Comparison of ENCODE assay signal across 29 cellular contexts in the genomic region with DNA sequence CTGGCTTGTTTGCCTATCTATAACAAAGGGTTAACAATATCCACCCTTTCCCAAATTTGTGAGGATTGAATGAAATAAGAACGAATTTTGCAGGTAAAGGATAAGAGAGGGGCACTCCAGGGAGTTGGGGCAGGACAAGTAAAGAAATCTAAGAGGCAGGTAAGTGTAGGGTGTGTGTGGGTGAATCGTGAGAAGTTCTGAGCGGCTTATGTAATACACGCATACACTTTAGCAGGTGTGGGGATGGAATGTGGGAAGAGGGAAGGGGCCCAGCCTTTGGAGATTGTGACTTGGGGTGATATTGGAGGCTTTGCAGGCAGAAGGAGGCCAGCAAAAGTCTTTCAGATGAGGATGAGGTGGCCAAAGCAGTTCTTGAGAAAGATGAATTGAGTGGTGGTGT.
DNase-seq lines count a peak whose midpoint lies in the region; ATAC-seq, FAIRE-seq and TF ChIP-seq lines count a peak whose summit lies in the region.
"Had no signal": no experiment of that assay in that cellular context is flagged by ENCODE, and none has a peak within 500 bp of the region (broad histone marks: within the 10 kb centered on the region; RNA-seq: fewer than 3 reads in every experiment).

No MANE protein-coding gene starts in this region.

- H3K27ac Mint-ChIP-seq in T-helper 17 cell (no peak overlapping the region), immature natural killer cell (no peak overlapping the region), nephron progenitor cell (no peak overlapping the region)
- H3K27ac Mint-ChIP-seq: CD14-positive monocyte; CD4-positive, alpha-beta memory T cell; CD8-positive, alpha-beta memory T cell had no signal

- H3K36me3 Mint-ChIP-seq in T-helper 17 cell (ENCODE audit: low read depth) (no peaks in the 10 kb centered on the region), immature natural killer cell (no peaks in the 10 kb centered on the region), nephron progenitor cell (ENCODE audit: low read depth) (no peaks in the 10 kb centered on the region)
- H3K36me3 Mint-ChIP-seq: CD14-positive monocyte; CD4-positive, alpha-beta memory T cell; CD4-positive, CD25-positive, alpha-beta regulatory T cell; CD8-positive, alpha-beta memory T cell had no signal

- peaks cover 0 to 5% (median 0%) of the 10 kb centered on the region in 4 experiments; a peak in 2 of 7 replicates for H3K4me1 ChIP-seq in H1 (replicated peaks in 1 of 4; ENCODE audit: control insufficient read depth in 3 of 4, insufficient read depth in 4 of 4, low read length in 3 of 4)
- no peaks in the 10 kb centered on the region for H3K4me1 ChIP-seq in lower lobe of right lung
- H3K4me1 ChIP-seq in trophoblast cell (ENCODE audit: control insufficient read depth in 1 of 2, insufficient read depth in 2 of 2, low read length in 2 of 2), result no peaks in the 10 kb centered on the region
- no peaks in the 10 kb centered on the region for H3K4me1 ChIP-seq in upper lobe of right lung
- no peaks in the 10 kb centered on the region for H3K4me1 ChIP-seq in GM23248 (ENCODE audit: insufficient read depth)
- H3K4me1 ChIP-seq: BE2C, BLaER1 had no signal

- no peak overlapping the region; the same call in 1 of the 2 replicates for H2BK5ac ChIP-seq in H1 (ENCODE audit: low read depth, low read length)
- no peak overlapping the region for H2BK5ac ChIP-seq in trophoblast cell (ENCODE audit: low read depth, low read length, poor library complexity)

- H3K4me1 Mint-ChIP-seq in T-helper 17 cell (no peaks in the 10 kb centered on the region), immature natural killer cell (no peaks in the 10 kb centered on the region), nephron progenitor cell (no peaks in the 10 kb centered on the region)
- H3K4me1 Mint-ChIP-seq: CD14-positive monocyte; CD4-positive, alpha-beta memory T cell; CD4-positive, CD25-positive, alpha-beta regulatory T cell; CD8-positive, alpha-beta memory T cell had no signal

- H2AFZ ChIP-seq in H1 (ENCODE audit: low read length) (no peak overlapping the region), trophoblast cell (ENCODE audit: insufficient read depth, low read length, poor library complexity) (no peak overlapping the region), GM23248 (no peak overlapping the region)

- H4K20me1 ChIP-seq in H1 (replicated peaks in 1 of 2; ENCODE audit: control insufficient read depth in 1 of 2, insufficient read depth in 2 of 2, low read length in 2 of 2) (no peaks in the 10 kb centered on the region), GM23248 (ENCODE audit: insufficient read depth) (no peaks in the 10 kb centered on the region)
- H4K20me1 ChIP-seq: BLaER1 had no signal

- peak overlapping the region; percentile 63; the same call in 1 of the 2 replicates for H2BK12ac ChIP-seq in H1 (ENCODE audit: low read depth, low read length)
- H2BK12ac ChIP-seq in trophoblast cell (ENCODE audit: low read length), result no peak overlapping the region

- H2AK5ac ChIP-seq in H1 (ENCODE audit: low read depth, low read length) (no peak overlapping the region), trophoblast cell (ENCODE audit: low read length) (no peak overlapping the region)

- no peak overlapping the region for H2BK20ac ChIP-seq in H1 (ENCODE audit: low read length)

- H3K9ac ChIP-seq in H1 (replicated peaks in 1 of 4; ENCODE audit: extremely low read depth in 1 of 4, low read depth in 3 of 4, low read length in 3 of 4) (no peak overlapping the region), trophoblast cell (ENCODE audit: low read length) (peak overlapping the region; percentile 24), GM23248 (no peak overlapping the region)
- H3K9ac ChIP-seq: BLaER1 had no signal

- no peak overlapping the region for H3K4ac ChIP-seq in H1 (replicated peaks; ENCODE audit: insufficient read length, low read depth, low read length)
- H3K4ac ChIP-seq in trophoblast cell (ENCODE audit: low read depth, low read length), result no peak overlapping the region

- H4K8ac ChIP-seq in H1 (ENCODE audit: extremely low read depth, insufficient read depth, low read length), result no peak overlapping the region
- H4K8ac ChIP-seq in trophoblast cell (ENCODE audit: low read depth, low read length), result no peak overlapping the region

- H3K9me2 ChIP-seq in GM23248 (ENCODE audit: insufficient read depth), result no peaks in the 10 kb centered on the region

- WGBS in H1 (ENCODE audit: extremely low coverage in 1 of 2, insufficient coverage in 1 of 2, insufficient read length in 1 of 2, insufficient replicate concordance in 2 of 2, low coverage in 1 of 2, low lambda C conversion rate in 2 of 2, missing lambda C conversion rate in 1 of 2), 2 experiments, result 88% methylated on average over 4 of the region's 4 CpGs; no CpG with 5 or more reads in 1 of the 2 experiments
- WGBS in trophoblast cell (ENCODE audit: extremely low coverage, insufficient coverage, insufficient read length), result no CpG with 5 or more reads among the region's 4 CpGs
- 67 to 70% methylated on average over 4 of the region's 4 CpGs for WGBS in GM23248 (ENCODE audit: low coverage in 1 of 2, low lambda C conversion rate in 2 of 2, missing lambda C conversion rate in 2 of 2), 2 experiments

- no peak for TF ChIP-seq CTCF in H1 (IDR thresholded peaks at IDR 0.05; ENCODE audit: control extremely low read depth in 1 of 3, insufficient read depth in 1 of 3, low read depth in 1 of 3, low read length in 3 of 3)
- no peak for TF ChIP-seq CTCF in lower lobe of right lung (IDR thresholded peaks at IDR 0.05)
- no peak for TF ChIP-seq CTCF in upper lobe of right lung (IDR thresholded peaks at IDR 0.05)
- no peak for TF ChIP-seq CTCF in nephron progenitor cell (IDR thresholded peaks at IDR 0.05)

- H3K14ac ChIP-seq in H1 (ENCODE audit: insufficient read length) (no peak overlapping the region), trophoblast cell (ENCODE audit: low read length) (no peak overlapping the region)

- H3K18ac ChIP-seq in H1 (ENCODE audit: extremely low read depth, low read length) (peak overlapping the region; percentile 15; the same call in 1 of the 2 replicates), trophoblast cell (ENCODE audit: low read length) (no peak overlapping the region)

- H3K4me3 ChIP-seq in H1 (ENCODE audit: extremely low read depth in 1 of 4, insufficient read depth in 2 of 4, low read depth in 3 of 4, low read length in 4 of 4) (no peak overlapping the region), lower lobe of right lung (no peak overlapping the region), trophoblast cell (ENCODE audit: low read depth, low read length) (no peak overlapping the region), upper lobe of right lung (no peak overlapping the region), GM23248 (no peak overlapping the region)
- H3K4me3 ChIP-seq: BLaER1, GM12878 had no signal

- no peak overlapping the region for H3K4me2 ChIP-seq in H1 (ENCODE audit: insufficient read depth in 1 of 2, low read depth in 2 of 2, low read length in 2 of 2)
- H3K4me2 ChIP-seq in trophoblast cell (ENCODE audit: low read length), result no peak overlapping the region
- H3K4me2 ChIP-seq in GM23248 (ENCODE audit: unreplicated experiment), result no peak overlapping the region
- H3K4me2 ChIP-seq: BLaER1 had no signal

- H3K56ac ChIP-seq in H1 (replicated peaks; ENCODE audit: insufficient read length, low read depth, low read length), result no peak overlapping the region

- FAIRE-seq in H1 (lab: Jason Lieb, UNC), result no peak
- FAIRE-seq: A204.1, GM12878, GM12892, GM19239 had no signal

- H4K5ac ChIP-seq in H1 (ENCODE audit: insufficient read length, low read depth, low read length), result no peak overlapping the region

- TF ChIP-seq POLR2A in H1 (IDR thresholded peaks at IDR 0.05; ENCODE audit: control extremely low read depth in 1 of 2, low read depth in 2 of 2, low read length in 2 of 2), result no peak

- no peak overlapping the region for H3K23ac ChIP-seq in H1 (ENCODE audit: insufficient read length)
- no peak overlapping the region for H3K23ac ChIP-seq in trophoblast cell (ENCODE audit: low read length)

- H3K9me3 Mint-ChIP-seq in immature natural killer cell (peaks cover 0 to 6% (median 2%) of the 10 kb centered on the region in 6 donors), nephron progenitor cell (peaks cover 18% of the 10 kb centered on the region)

- no peak overlapping the region for H4K12ac ChIP-seq in trophoblast cell (ENCODE audit: low read depth, low read length)

- H4K91ac ChIP-seq in H1 (replicated peaks; ENCODE audit: insufficient read length, low read length), result no peak overlapping the region
- no peak overlapping the region for H4K91ac ChIP-seq in trophoblast cell (ENCODE audit: low read depth, low read length)

- CTCF ChIA-PET in H1 (lab: Charles Lee; ENCODE audit: partially characterized antibody), result no interaction called here

- no peaks in the 10 kb centered on the region for H3F3A ChIP-seq in GM23248 (ENCODE audit: insufficient read depth)

- no peak for TF ChIP-seq RAD21 in H1 (IDR thresholded peaks at IDR 0.05 in 1 of 2, conservative IDR thresholded peaks at IDR 0.05 in 1 of 2; ENCODE audit: low read depth in 2 of 2, low read length in 2 of 2)

- DNase-seq in H1 (ENCODE audit: low read depth in 1 of 2, low spot score in 2 of 2) (no peak), lower lobe of right lung (no peak), trophoblast cell (no peak), upper lobe of right lung (no peak), GM23248 (no peak), T-helper 17 cell (no peak), immature natural killer cell (no peak), nephron progenitor cell (no peak)
- DNase-seq: 8988T; ACHN; BE2C; C1 segment of cervical spinal cord; CD4-positive, alpha-beta memory T cell; CD4-positive, CD25-positive, alpha-beta regulatory T cell; CD8-positive, alpha-beta memory T cell; COR-L47; DMS 273 treated with DMSO at 0.1 percent for 48 hours; DMS153; DMS53; DMS79; DND-41; EL; GDM1 had no signal

- no peak for TF ChIP-seq EP300 in H1 (IDR thresholded peaks at IDR 0.05; ENCODE audit: borderline replicate concordance in 1 of 2, low read depth in 2 of 2, low read length in 2 of 2)

- H3K79me1 ChIP-seq in H1 (ENCODE audit: low read depth, low read length) (no peaks in the 10 kb centered on the region; the same call in 1 of the 2 replicates), trophoblast cell (ENCODE audit: low read length) (no peaks in the 10 kb centered on the region)

- H2BK120ac ChIP-seq in H1 (replicated peaks; ENCODE audit: low read depth, low read length) (no peak overlapping the region), trophoblast cell (ENCODE audit: insufficient read depth, low read length, poor library complexity) (no peak overlapping the region)

- H3K4me3 Mint-ChIP-seq in T-helper 17 cell, result no peak overlapping the region
- H3K4me3 Mint-ChIP-seq in immature natural killer cell, result no peak overlapping the region
- no peak overlapping the region for H3K4me3 Mint-ChIP-seq in nephron progenitor cell
- H3K4me3 Mint-ChIP-seq: CD14-positive monocyte; CD4-positive, alpha-beta memory T cell; CD4-positive, CD25-positive, alpha-beta regulatory T cell; CD8-positive, alpha-beta memory T cell had no signal

- no peaks in the 10 kb centered on the region for H3K79me2 ChIP-seq in H1 (ENCODE audit: control insufficient read depth in 1 of 2, insufficient read depth in 2 of 2, low read length in 2 of 2)
- H3K79me2 ChIP-seq in trophoblast cell (ENCODE audit: control insufficient read depth, insufficient read depth, low read length, poor library complexity), result no peaks in the 10 kb centered on the region
- H3K79me2 ChIP-seq in GM23248 (ENCODE audit: insufficient read depth), result no peaks in the 10 kb centered on the region

- intact Hi-C loops in lower lobe of right lung (cut with DNase I), result no loop called here
- intact Hi-C loops in upper lobe of right lung (cut with DNase I), result no loop called here

- H3K27me3 Mint-ChIP-seq in T-helper 17 cell (no peaks in the 10 kb centered on the region), immature natural killer cell (ENCODE audit: low read depth in 3 of 3) (no peaks in the 10 kb centered on the region), nephron progenitor cell (ENCODE audit: low read depth, poor library complexity) (peaks cover 3% of the 10 kb centered on the region)
- H3K27me3 Mint-ChIP-seq: CD4-positive, alpha-beta memory T cell; CD4-positive, CD25-positive, alpha-beta regulatory T cell; CD8-positive, alpha-beta memory T cell had no signal

- no peaks in the 10 kb centered on the region for H3K23me2 ChIP-seq in H1 (ENCODE audit: low read depth, low read length)

- no peak overlapping the region; the same call in 1 of the 2 replicates for H2BK15ac ChIP-seq in H1 (ENCODE audit: low read length)

- ATAC-seq in lower lobe of right lung (peak; percentile 64 to 66), upper lobe of right lung (peak; percentile 59), T-helper 17 cell (no peak)
- ATAC-seq: GM12878 had no signal

- no peaks in the 10 kb centered on the region for H3K9me3 ChIP-seq in H1 (ENCODE audit: insufficient read depth in 2 of 2, low read depth in 1 of 2, low read length in 1 of 2)
- no peaks in the 10 kb centered on the region for H3K9me3 ChIP-seq in lower lobe of right lung
- peaks cover 2% of the 10 kb centered on the region for H3K9me3 ChIP-seq in trophoblast cell (ENCODE audit: insufficient read depth, low read depth, low read length)
- no peaks in the 10 kb centered on the region for H3K9me3 ChIP-seq in upper lobe of right lung
- H3K9me3 ChIP-seq in GM23248 (ENCODE audit: low read depth), result no peaks in the 10 kb centered on the region
- no peaks in the 10 kb centered on the region for H3K9me3 ChIP-seq in T-helper 17 cell (ENCODE audit: control insufficient read depth, low read length, poor library complexity, severe bottlenecking)
- H3K9me3 ChIP-seq: BE2C, BLaER1 had no signal

- H3K27ac ChIP-seq in H1 (ENCODE audit: low read depth, low read length), result no peak overlapping the region
- H3K27ac ChIP-seq in lower lobe of right lung, result no peak overlapping the region
- H3K27ac ChIP-seq in trophoblast cell (ENCODE audit: low read depth, low read length), result no peak overlapping the region
- H3K27ac ChIP-seq in upper lobe of right lung, result no peak overlapping the region
- H3K27ac ChIP-seq in GM23248, result no peak overlapping the region
- H3K27ac ChIP-seq: BLaER1 had no signal

- no peaks in the 10 kb centered on the region for H3K36me3 ChIP-seq in H1 (ENCODE audit: control insufficient read depth in 2 of 4, insufficient read depth in 4 of 4, low read length in 3 of 4)
- no peaks in the 10 kb centered on the region for H3K36me3 ChIP-seq in lower lobe of right lung
- no peaks in the 10 kb centered on the region for H3K36me3 ChIP-seq in trophoblast cell (ENCODE audit: control insufficient read depth in 1 of 2, insufficient read depth in 2 of 2, low read length in 2 of 2)
- no peaks in the 10 kb centered on the region for H3K36me3 ChIP-seq in upper lobe of right lung
- H3K36me3 ChIP-seq in GM23248 (ENCODE audit: low read depth), result no peaks in the 10 kb centered on the region
- H3K36me3 ChIP-seq: BE2C, BLaER1 had no signal

- POLR2A ChIA-PET in H1 (lab: Charles Lee; ENCODE audit: partially characterized antibody), result no interaction called here

- no peaks in the 10 kb centered on the region for H3K27me3 ChIP-seq in H1 (replicated peaks in 1 of 4; ENCODE audit: control insufficient read depth in 3 of 4, extremely low read depth in 1 of 4, insufficient read depth in 3 of 4, low read length in 3 of 4)
- H3K27me3 ChIP-seq in lower lobe of right lung (ENCODE audit: low read depth), result no peaks in the 10 kb centered on the region
- H3K27me3 ChIP-seq in trophoblast cell (ENCODE audit: insufficient read depth, low read length), result no peaks in the 10 kb centered on the region
- no peaks in the 10 kb centered on the region for H3K27me3 ChIP-seq in upper lobe of right lung
- no peaks in the 10 kb centered on the region for H3K27me3 ChIP-seq in GM23248 (replicated peaks; ENCODE audit: insufficient read depth)
- H3K27me3 ChIP-seq: BE2C, BLaER1 had no signal

- in situ Hi-C loops in GM23248 (cut with MboI), result no loop called here
